Comparison of ENCODE assay signal across 21 cellular contexts in genomic region chr1:161511018-161511755, GRCh38. TPM values are rescaled to one million over a fixed set of nuclear protein-coding genes. Genes with fewer than 3 reads are reported as not detected.
DNase-seq lines count a peak whose midpoint lies in the region; ATAC-seq and TF ChIP-seq lines count a peak whose summit lies in the region.
"Had no signal": no experiment of that assay in that cellular context is flagged by ENCODE, and none has a peak within 500 bp of the region (broad histone marks: within the 10 kb centered on the region; RNA-seq: fewer than 3 reads in every experiment).

No MANE protein-coding gene starts in this region.

- H3K36me3 Mint-ChIP-seq in activated naive CD4-positive, alpha-beta T cell treated with anti-CD3 and anti-CD28 coated beads for 36 hours (ENCODE audit: low read depth) = no peaks in the 10 kb centered on the region
- H3K36me3 Mint-ChIP-seq: memory B cell; naive thymus-derived CD4-positive, alpha-beta T cell; stimulated activated effector memory CD8-positive, alpha-beta T cell treated with anti-CD3 and anti-CD28 coated beads, Interleukin-12 subunit alpha, Interleukin-12 subunit beta, amount 100 ng/mL, for 72 hours had no signal

- peaks cover 8% of the 10 kb centered on the region for H3K27me3 Mint-ChIP-seq in activated naive CD4-positive, alpha-beta T cell treated with anti-CD3 and anti-CD28 coated beads for 36 hours (ENCODE audit: low read depth)
- H3K27me3 Mint-ChIP-seq: memory B cell had no signal

- CTCF ChIA-PET in activated naive CD4-positive, alpha-beta T cell treated with anti-CD3 and anti-CD28 coated beads for 36 hours (lab: Charles Lee) = interaction anchor here (2.1 kb wide), 1 partner anchor 23 kb away, joined by 11 read pairs; no protein-coding TSS in a partner anchor

- H3K27me3 ChIP-seq in right cardiac atrium (ENCODE audit: control insufficient read depth, insufficient read depth) (no peaks in the 10 kb centered on the region), hepatocyte (no peaks in the 10 kb centered on the region), smooth muscle cell (ENCODE audit: low read depth) (no peaks in the 10 kb centered on the region)

- no peaks in the 10 kb centered on the region for H3K9me3 ChIP-seq in right cardiac atrium (ENCODE audit: control insufficient read depth, low read length)
- H3K9me3 ChIP-seq in hepatocyte (ENCODE audit: low read depth) = no peaks in the 10 kb centered on the region
- H3K9me3 ChIP-seq in smooth muscle cell (replicated peaks; ENCODE audit: low read depth) = no peaks in the 10 kb centered on the region
- H3K9me3 ChIP-seq: gastrocnemius medialis had no signal

- no peak overlapping the region for H3K4me3 ChIP-seq in right cardiac atrium (ENCODE audit: low read length)
- H3K4me3 ChIP-seq in hepatocyte = no peak overlapping the region
- no peak overlapping the region for H3K4me3 ChIP-seq in smooth muscle cell
- H3K4me3 ChIP-seq: gastrocnemius medialis had no signal

- H3K27ac ChIP-seq in right cardiac atrium (ENCODE audit: low read length) = no peak overlapping the region
- no peak overlapping the region for H3K27ac ChIP-seq in hepatocyte
- H3K27ac ChIP-seq in smooth muscle cell (ENCODE audit: low read depth) = no peak overlapping the region
- H3K27ac ChIP-seq: gastrocnemius medialis had no signal

- H3K4me2 ChIP-seq in hepatocyte = no peak overlapping the region
- no peak overlapping the region for H3K4me2 ChIP-seq in smooth muscle cell

- H2AFZ ChIP-seq in hepatocyte (no peak overlapping the region), smooth muscle cell (ENCODE audit: low read depth) (no peak overlapping the region)

- no peaks in the 10 kb centered on the region for H3K9me2 ChIP-seq in hepatocyte (replicated peaks; ENCODE audit: insufficient read depth)

- peaks cover 9% of the 10 kb centered on the region for H3K4me1 Mint-ChIP-seq in activated naive CD4-positive, alpha-beta T cell treated with anti-CD3 and anti-CD28 coated beads for 36 hours (ENCODE audit: low read depth)
- H3K4me1 Mint-ChIP-seq: central memory CD8-positive, alpha-beta T cell had no signal

- H3K9ac ChIP-seq in smooth muscle cell (ENCODE audit: low read depth) = no peak overlapping the region

- peak in 2 of 3 donors; percentile 42 to 49 for DNase-seq in right cardiac atrium
- DNase-seq in Right ventricle myocardium superior = no peak
- peak; percentile 80 for DNase-seq in NCI-H82 (lab: John Stamatoyannopoulos, UW)
- DNase-seq in hepatocyte (ENCODE audit: low spot score) = peak; percentile 31
- DNase-seq in activated naive CD4-positive, alpha-beta T cell treated with anti-CD3 and anti-CD28 coated beads for 36 hours = no peak
- no peak for DNase-seq in smooth muscle cell (lab: John Stamatoyannopoulos, UW; ENCODE audit: unreplicated experiment)
- DNase-seq: activated naive CD4-positive, alpha-beta T cell treated with anti-CD3 and anti-CD28 coated beads, Interleukin-2, amount 50 U/mL, for 16 hours; activated T-cell treated with anti-CD3 and anti-CD28 coated beads, Interleukin-2, amount 50 U/mL, for 4 hours; DMS79 treated with DMSO at 0.1 percent for 48 hours; effector CD4-positive, alpha-beta T cell; gastrocnemius medialis; naive thymus-derived CD4-positive, alpha-beta T cell; NCI-H446; T1000 had no signal

- 60% methylated on average over 5 of the region's 5 CpGs for WGBS in right cardiac atrium
- WGBS in hepatocyte (ENCODE audit: low lambda C conversion rate, missing lambda C conversion rate) = 87% methylated on average over 5 of the region's 5 CpGs
- WGBS in smooth muscle cell (ENCODE audit: low lambda C conversion rate) = 86% methylated on average over 5 of the region's 5 CpGs

- no peaks in the 10 kb centered on the region for H3K4me1 ChIP-seq in right cardiac atrium (ENCODE audit: control insufficient read depth, insufficient read depth, low read length)
- H3K4me1 ChIP-seq in hepatocyte (ENCODE audit: insufficient read depth) = peaks cover 17% of the 10 kb centered on the region
- no peaks in the 10 kb centered on the region for H3K4me1 ChIP-seq in smooth muscle cell (ENCODE audit: low read depth)
- H3K4me1 ChIP-seq: gastrocnemius medialis had no signal

- no peaks in the 10 kb centered on the region for H3K36me3 ChIP-seq in hepatocyte (replicated peaks; ENCODE audit: insufficient read depth, low read depth)
- H3K36me3 ChIP-seq in smooth muscle cell (ENCODE audit: low read depth) = no peaks in the 10 kb centered on the region
- H3K36me3 ChIP-seq: gastrocnemius medialis had no signal

- H4K20me1 ChIP-seq in hepatocyte (ENCODE audit: insufficient read depth, poor library complexity, severe bottlenecking) (no peaks in the 10 kb centered on the region), smooth muscle cell (ENCODE audit: low read depth) (no peaks in the 10 kb centered on the region)

- no peaks in the 10 kb centered on the region for H3K9me3 Mint-ChIP-seq in activated naive CD4-positive, alpha-beta T cell treated with anti-CD3 and anti-CD28 coated beads for 36 hours
- H3K9me3 Mint-ChIP-seq: activated T-cell treated with anti-CD3 and anti-CD28 coated beads, Interleukin-2, amount 50 U/mL, for 4 hours; central memory CD8-positive, alpha-beta T cell; memory B cell; naive thymus-derived CD4-positive, alpha-beta T cell; stimulated activated effector memory CD8-positive, alpha-beta T cell treated with anti-CD3 and anti-CD28 coated beads, Interleukin-12 subunit alpha, Interleukin-12 subunit beta, amount 100 ng/mL, for 72 hours had no signal

- no peaks in the 10 kb centered on the region for H3K79me2 ChIP-seq in hepatocyte
- H3K79me2 ChIP-seq in smooth muscle cell (ENCODE audit: low read depth) = no peaks in the 10 kb centered on the region

- no peaks in the 10 kb centered on the region for H3F3A ChIP-seq in smooth muscle cell (ENCODE audit: low read depth)

- TF ChIP-seq CTCF in hepatocyte (IDR thresholded peaks at IDR 0.05; ENCODE audit: poor library complexity) (no peak), smooth muscle cell (IDR thresholded peaks at IDR 0.05; ENCODE audit: borderline replicate concordance, insufficient read depth, poor library complexity, severe bottlenecking) (no peak)

- no peak overlapping the region for H3K4me3 Mint-ChIP-seq in activated naive CD4-positive, alpha-beta T cell treated with anti-CD3 and anti-CD28 coated beads for 36 hours
- H3K4me3 Mint-ChIP-seq: activated T-cell treated with anti-CD3 and anti-CD28 coated beads, Interleukin-2, amount 50 U/mL, for 4 hours; central memory CD8-positive, alpha-beta T cell; memory B cell; naive thymus-derived CD4-positive, alpha-beta T cell; stimulated activated effector memory CD8-positive, alpha-beta T cell treated with anti-CD3 and anti-CD28 coated beads, Interleukin-12 subunit alpha, Interleukin-12 subunit beta, amount 100 ng/mL, for 72 hours had no signal

- intact Hi-C loops in right cardiac atrium (cut with DNase I) (no loop called here), Right ventricle myocardium superior (cut with DNase I) (no loop called here)
- intact Hi-C loops in activated naive CD4-positive, alpha-beta T cell treated with anti-CD3 and anti-CD28 coated beads for 36 hours (cut with micrococcal nuclease) = no loop called here

- no peak overlapping the region for H3K27ac Mint-ChIP-seq in activated naive CD4-positive, alpha-beta T cell treated with anti-CD3 and anti-CD28 coated beads for 36 hours
- H3K27ac Mint-ChIP-seq: memory B cell; stimulated activated effector memory CD8-positive, alpha-beta T cell treated with anti-CD3 and anti-CD28 coated beads, Interleukin-12 subunit alpha, Interleukin-12 subunit beta, amount 100 ng/mL, for 72 hours had no signal

- ATAC-seq in right cardiac atrium = peak; percentile 28 to 39
- no peak for ATAC-seq in Right ventricle myocardium superior (ENCODE audit: poor library complexity)
- no peak for ATAC-seq in HG02763 (IDR thresholded peaks at IDR 0.05; ENCODE audit: unreplicated experiment)
- ATAC-seq in GM21381 (IDR thresholded peaks at IDR 0.05; ENCODE audit: unreplicated experiment) = no peak
- ATAC-seq: activated T-cell treated with anti-CD3 and anti-CD28 coated beads, Interleukin-2, amount 50 U/mL, for 4 hours; gastrocnemius medialis; naive thymus-derived CD4-positive, alpha-beta T cell had no signal

RNA-seq across cellular contexts. Expression of gene FCGR2A, which starts 5.9 kb away (rescaled TPM):
- total RNA-seq in right cardiac atrium = 10 to 100 TPM; 10.3 to 29.5 (median 19.7) TPM
- 5.7 TPM for polyA plus RNA-seq in right cardiac atrium
- total RNA-seq in Right ventricle myocardium superior = 13.6 TPM
- 3.6 TPM in 2 replicates for total RNA-seq in hepatocyte
- polyA plus RNA-seq in hepatocyte = 0.64 and 1.0 TPM in 2 replicates
- total RNA-seq in activated naive CD4-positive, alpha-beta T cell treated with anti-CD3 and anti-CD28 coated beads for 36 hours = not detected
- total RNA-seq in smooth muscle cell = 0.36 TPM in 1 of 2 replicates, not detected in the other
- 0.15 and 0.46 TPM in 2 replicates for polyA plus RNA-seq in smooth muscle cell
- total RNA-seq: astrocyte had no signal

RNA-seq across cellular contexts. Expression of gene HSPA6, which starts 13.2 kb away (rescaled TPM):
- total RNA-seq in right cardiac atrium (1 to 10 TPM in 3 of 4 donors, under 1 TPM in 1; 0.71 to 3.0 (median 2.1) TPM), Right ventricle myocardium superior (1.3 TPM), hepatocyte (0.50 and 1.1 TPM in 2 replicates), smooth muscle cell (0.18 and 0.81 TPM in 2 replicates)
- polyA plus RNA-seq in right cardiac atrium (0.75 TPM), hepatocyte (0.41 and 13.2 TPM in 2 replicates), smooth muscle cell (0.14 and 0.45 TPM in 2 replicates)
- total RNA-seq in activated naive CD4-positive, alpha-beta T cell treated with anti-CD3 and anti-CD28 coated beads for 36 hours = under 1 TPM; 0.12 to 0.25 TPM
- polyA plus RNA-seq: naive thymus-derived CD4-positive, alpha-beta T cell had no signal

RNA-seq across cellular contexts. Expression of gene FCGR3A, which starts 38.4 kb away (rescaled TPM):
- 10 to 100 TPM; 42.7 to 73.9 (median 69.1) TPM for total RNA-seq in right cardiac atrium
- 14.6 TPM for polyA plus RNA-seq in right cardiac atrium
- total RNA-seq in Right ventricle myocardium superior = 23.0 TPM
- 0.17 and 2.2 TPM in 2 replicates for total RNA-seq in hepatocyte
- polyA plus RNA-seq in hepatocyte = 0.31 and 0.80 TPM in 2 replicates
- under 1 TPM in 1 of 2 experiments, not detected in 1; 0.19 TPM for total RNA-seq in activated naive CD4-positive, alpha-beta T cell treated with anti-CD3 and anti-CD28 coated beads for 36 hours
- total RNA-seq in smooth muscle cell = not detected in 2 replicates
- 0.09 TPM in 1 of 2 replicates, not detected in the other for polyA plus RNA-seq in smooth muscle cell
- total RNA-seq: astrocyte, H1 had no signal
- polyA plus RNA-seq: H1 had no signal

Comparison
In these comparisons a context has a peak if more than half of its experiments do, and no peak if none do; other contexts are left out.
1. ATAC-seq: peak in right cardiac atrium (2 of 2); none in Right ventricle myocardium superior (single experiment), HG02763 (single experiment) and GM21381 (single experiment).
2. DNase-seq: peak in right cardiac atrium (2 of 3), NCI-H82 (single experiment) and hepatocyte (single experiment); none in Right ventricle myocardium superior (single experiment), activated naive CD4-positive, alpha-beta T cell treated with anti-CD3 and anti-CD28 coated beads for 36 hours (single experiment) and smooth muscle cell (single experiment).